15 cellular contexts compared by ENCODE assay signal in genomic region chr5:11724947-11725346, GRCh38.
DNase-seq lines count a peak whose midpoint lies in the region; TF ChIP-seq lines count a peak whose summit lies in the region.
"Had no signal": no experiment of that assay in that cellular context is flagged by ENCODE, and none has a peak within 500 bp of the region (broad histone marks: within the 10 kb centered on the region; RNA-seq: fewer than 3 reads in every experiment).

No MANE protein-coding gene starts in this region.

- in situ Hi-C loops in mammary epithelial cell (cut with MboI; ENCODE audit: low sequenced_read_pairs in 2 of 2): no loop called here

- no peaks in the 10 kb centered on the region for H3K36me3 ChIP-seq in mammary epithelial cell (ENCODE audit: insufficient read depth, low read length)
- no peaks in the 10 kb centered on the region for H3K36me3 ChIP-seq in prostate gland

- H3K27ac ChIP-seq in mammary epithelial cell (ENCODE audit: insufficient read depth, low read depth, low read length) (no peak overlapping the region), prostate gland (no peak overlapping the region)
- H3K27ac ChIP-seq: HL-60 had no signal

- peaks cover 16% of the 10 kb centered on the region for H3K27me3 Mint-ChIP-seq in MCF 10A (ENCODE audit: insufficient read depth, unreplicated experiment)

- peaks cover 5% of the 10 kb centered on the region for H3K4me1 Mint-ChIP-seq in MCF 10A (ENCODE audit: insufficient read depth, unreplicated experiment)
- H3K4me1 Mint-ChIP-seq: GM23338 had no signal

- H3K4me1 ChIP-seq in mammary epithelial cell (ENCODE audit: insufficient read depth, low read length): no peaks in the 10 kb centered on the region
- H3K4me1 ChIP-seq in prostate gland (replicated peaks): no peaks in the 10 kb centered on the region

- H3K9ac ChIP-seq in mammary epithelial cell (ENCODE audit: insufficient read depth, low read length): no peak overlapping the region

- H3K4me2 ChIP-seq in mammary epithelial cell (ENCODE audit: insufficient read depth, low read depth, low read length): no peak overlapping the region
- H3K4me2 ChIP-seq: GM23338 had no signal

- whole genome bisulfite sequencing in mammary epithelial cell (ENCODE audit: low coverage, missing lambda C conversion rate): 44% methylated on average over 3 of the region's 3 CpGs
- 22% methylated on average over 3 of the region's 3 CpGs for WGBS in prostate gland

- no peaks in the 10 kb centered on the region for H3K27me3 ChIP-seq in mammary epithelial cell (ENCODE audit: insufficient read depth, low read length)
- no peaks in the 10 kb centered on the region for H3K27me3 ChIP-seq in prostate gland (replicated peaks; ENCODE audit: insufficient read depth)

- no peak for TF ChIP-seq CTCF in MCF 10A (IDR thresholded peaks at IDR 0.05; ENCODE audit: unreplicated experiment)
- no peak for TF ChIP-seq CTCF in mammary epithelial cell (conservative IDR thresholded peaks at IDR 0.05 in 1 of 2, IDR thresholded peaks at IDR 0.05 in 1 of 2; ENCODE audit: extremely low read depth in 1 of 2, insufficient read depth in 1 of 2, low read depth in 1 of 2, low read length in 2 of 2)
- no peak for TF ChIP-seq CTCF in prostate gland (IDR thresholded peaks at IDR 0.05)

- dilution Hi-C loops in mammary epithelial cell (cut with HindIII; ENCODE audit: low sequenced_read_pairs): no loop called here

- TF ChIP-seq POLR2A in prostate gland (IDR thresholded peaks at IDR 0.05): no peak

- H3K4me3 Mint-ChIP-seq in MCF 10A (ENCODE audit: unreplicated experiment): no peak overlapping the region
- H3K4me3 Mint-ChIP-seq: GM23338 had no signal

- H4K20me1 ChIP-seq in mammary epithelial cell (ENCODE audit: insufficient read depth, low read length): no peaks in the 10 kb centered on the region

- no peak overlapping the region for H3K4me3 ChIP-seq in mammary epithelial cell (replicated peaks in 1 of 3; ENCODE audit: insufficient read depth in 1 of 3, low read depth in 2 of 3, low read length in 3 of 3)
- H3K4me3 ChIP-seq in prostate gland: no peak overlapping the region
- H3K4me3 ChIP-seq: GM23338, K562 had no signal

- BruUV-seq in MCF 10A (replicated peaks; lab: Mats Ljungman, UMichigan) (no TSS peak), mammary epithelial cell (replicated peaks; lab: Mats Ljungman, UMichigan) (no TSS peak)

- DNase-seq in MCF 10A (ENCODE audit: unreplicated experiment) (peak; percentile 2), mammary epithelial cell (no peak), NCI-H526 (lab: John Stamatoyannopoulos, UW) (peak; percentile 74 to 86), islet precursor cell (peak; percentile 77), prostate gland (ENCODE audit: low spot score) (no peak), NOMO-1 (lab: John Stamatoyannopoulos, UW; ENCODE audit: unreplicated experiment in 2 of 2) (no peak), NCI-H2196 treated with DMSO at 0.1 percent for 48 hours (lab: John Stamatoyannopoulos, UW; ENCODE audit: unreplicated experiment) (no peak)
- DNase-seq: AML-193, NCI-H1048, NCI-H2227 treated with DMSO at 0.1 percent for 48 hours, NCI-H82, RPMI8226 had no signal

- H3K36me3 Mint-ChIP-seq in MCF 10A (ENCODE audit: insufficient read depth, unreplicated experiment): no peaks in the 10 kb centered on the region

- intact Hi-C loops in MCF 10A (cut with micrococcal nuclease): loop anchor here (10.0 kb wide), 1 partner anchor 1030 kb away; no protein-coding TSS in a partner anchor
- intact Hi-C loops in mammary epithelial cell (cut with micrococcal nuclease): no loop called here
- intact Hi-C loops in prostate gland (cut with DNase I): no loop called here

- POLR2A ChIA-PET in MCF 10A (lab: Yijun Ruan, JAX): interaction anchor here (0.6 kb wide), 1 partner anchor 51 kb away, joined by 3 read pairs; no protein-coding TSS in a partner anchor

- no peaks in the 10 kb centered on the region for H3K9me3 Mint-ChIP-seq in MCF 10A (ENCODE audit: unreplicated experiment)
- H3K9me3 Mint-ChIP-seq: GM23338 had no signal

- CTCF ChIA-PET in MCF 10A (lab: Yijun Ruan, JAX) (interaction anchor here (0.5 to 1.1 kb wide), 4 partner anchors 158 to 1746 kb away, joined by 3 to 4 read pairs (median 3); no protein-coding TSS in a partner anchor), mammary epithelial cell (lab: Charles Lee; ENCODE audit: low non-redundant PET) (no interaction called here)

- H3K27ac Mint-ChIP-seq in MCF 10A (ENCODE audit: low read depth, unreplicated experiment): no peak overlapping the region
- H3K27ac Mint-ChIP-seq: GM23338 had no signal

- H3K79me2 ChIP-seq in mammary epithelial cell (ENCODE audit: insufficient read depth, low read length): no peaks in the 10 kb centered on the region

- H2AFZ ChIP-seq in mammary epithelial cell (ENCODE audit: low read depth, low read length): no peak overlapping the region
- H2AFZ ChIP-seq: GM23338 had no signal

- H3K9me3 ChIP-seq in mammary epithelial cell (replicated peaks; ENCODE audit: insufficient read depth, low read length) (peaks cover 8% of the 10 kb centered on the region), prostate gland (no peaks in the 10 kb centered on the region)

Comparison
In these comparisons a context has a peak if more than half of its experiments do, and no peak if none do; other contexts are left out.
1. DNase-seq: peak in MCF 10A (single experiment), NCI-H526 (2 of 2) and islet precursor cell (single experiment); none in mammary epithelial cell (single experiment), prostate gland (single experiment), NOMO-1 (0 of 2) and NCI-H2196 treated with DMSO at 0.1 percent for 48 hours (single experiment).